In the genomic region with DNA sequence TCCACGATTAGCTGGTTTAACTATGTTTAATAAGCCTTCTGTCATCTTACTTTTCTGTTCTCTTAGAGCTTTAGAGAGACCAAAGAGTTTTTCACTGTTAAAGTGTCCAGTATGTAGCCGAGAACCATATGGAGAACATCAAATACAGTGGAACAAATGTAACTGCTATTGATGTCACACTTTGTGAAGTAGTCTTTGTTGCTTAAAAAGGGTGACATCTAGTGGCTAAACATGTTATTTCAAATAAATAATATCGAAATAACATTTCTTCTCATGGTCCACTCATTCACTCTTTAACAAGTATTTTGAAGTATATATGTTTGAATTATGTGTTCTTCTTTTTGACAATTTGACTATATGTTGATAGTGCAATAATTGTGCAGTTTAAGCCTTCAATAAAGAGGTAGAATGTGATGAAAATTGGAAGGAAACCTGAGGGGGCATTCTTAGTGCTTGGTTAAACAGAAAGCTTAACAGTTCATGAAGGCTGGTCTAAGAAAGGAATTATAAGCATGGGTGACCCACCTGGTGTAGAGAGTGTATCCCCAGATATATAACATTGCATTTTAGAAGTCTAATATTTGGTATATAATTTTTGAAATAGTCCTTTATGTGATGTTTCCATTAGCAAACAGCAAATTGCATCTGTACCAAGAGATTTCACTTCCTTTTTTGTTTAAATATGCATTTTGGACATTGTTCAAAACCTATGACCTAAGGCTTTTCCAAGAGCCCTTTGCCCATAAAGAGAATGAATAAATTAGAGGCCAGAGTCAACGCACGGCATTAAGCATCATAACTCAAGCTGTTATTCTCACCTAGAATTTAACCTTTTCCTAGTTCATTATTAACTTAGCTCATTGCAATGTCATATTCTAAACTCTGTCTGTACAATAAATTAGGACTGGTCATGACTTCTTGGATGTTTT, we compare ENCODE assay signal across 8 cellular contexts.
DNase-seq lines count a peak whose midpoint lies in the region; ATAC-seq, FAIRE-seq and TF ChIP-seq lines count a peak whose summit lies in the region.

No MANE protein-coding gene starts in this region.

- no peaks in the 10 kb centered on the region for H3K27me3 Mint-ChIP-seq in activated T-cell treated with anti-CD3 and anti-CD28 coated beads, Interleukin-2, amount 50 U/mL, for 4 hours (ENCODE audit: low read depth)

- TF ChIP-seq CTCF in GM12865 (IDR thresholded peaks at IDR 0.05; ENCODE audit: insufficient read depth, low read depth, low read length, missing control alignments) = peak; percentile 36

- H3K9me3 Mint-ChIP-seq in activated T-cell treated with anti-CD3 and anti-CD28 coated beads, Interleukin-2, amount 50 U/mL, for 4 hours = no peaks in the 10 kb centered on the region

- ATAC-seq in HG02610 (IDR thresholded peaks at IDR 0.05; ENCODE audit: unreplicated experiment) (peak; percentile 66), left lobe of liver (peak; percentile 85)
- ATAC-seq in activated T-cell treated with anti-CD3 and anti-CD28 coated beads, Interleukin-2, amount 50 U/mL, for 4 hours = no peak

- no peak overlapping the region for H3K4me3 Mint-ChIP-seq in activated T-cell treated with anti-CD3 and anti-CD28 coated beads, Interleukin-2, amount 50 U/mL, for 4 hours

- DNase-seq in GM12865 (ENCODE audit: low read depth) (peak; percentile 38), NCI-H1105 treated with DMSO at 0.1 percent for 48 hours (lab: John Stamatoyannopoulos, UW) (peak; percentile 55), amniotic stem cell (lab: John Stamatoyannopoulos, UW) (peak; percentile 30), left lobe of liver (ENCODE audit: low spot score) (no peak), GOT3 (lab: John Stamatoyannopoulos, UW) (no peak)
- no peak for DNase-seq in activated T-cell treated with anti-CD3 and anti-CD28 coated beads, Interleukin-2, amount 50 U/mL, for 4 hours

- no peak overlapping the region for H3K4me3 ChIP-seq in GM12865 (ENCODE audit: low read depth, low read length)

- peaks cover 2% of the 10 kb centered on the region for H3K4me1 Mint-ChIP-seq in activated T-cell treated with anti-CD3 and anti-CD28 coated beads, Interleukin-2, amount 50 U/mL, for 4 hours (ENCODE audit: low read depth)

- peak; percentile 93 for FAIRE-seq in A204.1 (lab: Jason Lieb, UNC)

- H3K36me3 Mint-ChIP-seq in activated T-cell treated with anti-CD3 and anti-CD28 coated beads, Interleukin-2, amount 50 U/mL, for 4 hours (ENCODE audit: insufficient read depth) = no peaks in the 10 kb centered on the region

Comparison
In these comparisons a context has a peak if more than half of its experiments do, and no peak if none do; other contexts are left out.
1. DNase-seq: peak in GM12865 (single experiment), NCI-H1105 treated with DMSO at 0.1 percent for 48 hours (single experiment) and amniotic stem cell (single experiment); none in left lobe of liver (single experiment), GOT3 (single experiment) and activated T-cell treated with anti-CD3 and anti-CD28 coated beads, Interleukin-2, amount 50 U/mL, for 4 hours (single experiment).
2. ATAC-seq: peak in HG02610 (single experiment) and left lobe of liver (single experiment); none in activated T-cell treated with anti-CD3 and anti-CD28 coated beads, Interleukin-2, amount 50 U/mL, for 4 hours (0 of 2).